9 cellular contexts compared by ENCODE assay signal in the genomic region with DNA sequence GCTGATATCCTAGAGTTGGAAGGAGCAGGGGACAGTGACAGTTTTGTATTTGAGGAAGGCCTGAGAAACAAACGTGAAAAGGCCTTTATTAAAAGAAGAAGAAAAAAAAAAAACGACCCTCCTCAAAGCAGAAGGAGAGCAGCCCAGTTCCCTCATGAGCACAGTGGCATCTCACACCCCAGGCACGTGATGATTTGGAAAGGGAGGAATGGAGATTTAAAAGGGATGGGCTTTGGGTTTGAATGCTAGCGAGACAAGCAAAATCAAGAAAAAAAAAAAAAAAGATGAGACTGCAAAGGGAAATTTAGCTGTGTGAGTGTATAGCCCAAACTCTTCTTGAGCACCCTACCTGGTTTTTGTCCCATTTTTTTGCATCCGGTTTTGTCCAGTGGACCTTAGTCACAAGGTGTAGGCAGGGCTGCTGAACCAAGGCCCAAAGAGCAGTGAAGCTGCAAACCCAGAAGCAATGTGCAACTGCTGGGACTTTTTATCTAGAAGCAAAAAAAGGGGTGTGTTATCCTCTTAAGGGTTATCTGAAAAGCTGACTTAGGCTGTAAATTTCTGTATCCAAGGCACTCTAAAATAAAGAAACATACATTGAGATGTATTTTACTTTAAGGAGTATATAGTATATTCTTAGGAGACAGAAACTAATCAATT. TPM values are rescaled to one million over a fixed set of nuclear protein-coding genes. Genes with fewer than 3 reads are reported as not detected.
DNase-seq lines count a peak whose midpoint lies in the region; ATAC-seq and TF ChIP-seq lines count a peak whose summit lies in the region.
"Had no signal": no experiment of that assay in that cellular context is flagged by ENCODE, and none has a peak within 500 bp of the region (broad histone marks: within the 10 kb centered on the region; RNA-seq: fewer than 3 reads in every experiment).

No MANE protein-coding gene starts in this region.

- H3K36me3 ChIP-seq in HUES6 (ENCODE audit: control insufficient read depth, insufficient read depth, low read length) = no peaks in the 10 kb centered on the region
- no peaks in the 10 kb centered on the region for H3K36me3 ChIP-seq in endodermal cell (ENCODE audit: control insufficient read depth, insufficient read depth, low read length)
- H3K36me3 ChIP-seq in Karpas-422 (ENCODE audit: insufficient read depth, low read length) = no peaks in the 10 kb centered on the region

- H3K36me3 Mint-ChIP-seq in endodermal cell (ENCODE audit: low read depth) (no peaks in the 10 kb centered on the region), neural crest cell (ENCODE audit: low read depth) (no peaks in the 10 kb centered on the region)

- no peak for DNase-seq in AG04450 (ENCODE audit: low read depth, low spot score)
- peak; percentile 68 for DNase-seq in endodermal cell
- DNase-seq in neural crest cell (ENCODE audit: low read depth, low spot score) = no peak
- DNase-seq in Karpas-422 = no peak
- DNase-seq in stimulated activated CD4-positive, alpha-beta T cell treated with anti-CD3 and anti-CD28 coated beads, Interleukin-15, amount 100 ng/mL, for 24 hours = no peak
- DNase-seq: DMS 273 treated with DMSO at 0.1 percent for 48 hours had no signal

- no peak overlapping the region for H3K4me3 ChIP-seq in AG04450 (ENCODE audit: low read depth, low read length)
- peak overlapping the region; percentile 78 for H3K4me3 ChIP-seq in HUES6 (ENCODE audit: low read depth, low read length)
- H3K4me3 ChIP-seq in endodermal cell (ENCODE audit: low read length) = peak overlapping the region; percentile 53
- H3K4me3 ChIP-seq in Karpas-422 (ENCODE audit: low read length) = no peak overlapping the region

- TF ChIP-seq CTCF in AG04450 (IDR thresholded peaks at IDR 0.05; ENCODE audit: low read depth, low read length) (no peak), endodermal cell (conservative IDR thresholded peaks at IDR 0.05) (no peak), neural crest cell (conservative IDR thresholded peaks at IDR 0.05) (no peak)

- H2AFZ ChIP-seq in Karpas-422 (ENCODE audit: low read length) = no peak overlapping the region

- POLR2A ChIA-PET in AG04450 (lab: Yijun Ruan, JAX) = interaction anchor here (0.6 kb wide), 1 partner anchor 20 kb away, joined by 3 read pairs; no protein-coding TSS in a partner anchor

- no peaks in the 10 kb centered on the region for H3K9me2 ChIP-seq in Karpas-422 (replicated peaks; ENCODE audit: insufficient read depth, low read length)

- H3K27me3 Mint-ChIP-seq in endodermal cell (ENCODE audit: insufficient read depth) (peaks cover 2% of the 10 kb centered on the region), neural crest cell (ENCODE audit: low read depth) (peaks cover 25% of the 10 kb centered on the region)

- H3K27ac ChIP-seq in AG04450 (ENCODE audit: low read depth, low read length) (peak overlapping the region; percentile 52), HUES6 (ENCODE audit: low read depth, low read length) (no peak overlapping the region), endodermal cell (ENCODE audit: low read depth, low read length) (no peak overlapping the region), Karpas-422 (ENCODE audit: low read length) (no peak overlapping the region)

- H3K79me2 ChIP-seq in Karpas-422 (ENCODE audit: low read length) = no peaks in the 10 kb centered on the region

- H4K20me1 ChIP-seq in Karpas-422 (ENCODE audit: insufficient read depth, low read depth, low read length) = no peaks in the 10 kb centered on the region

- peaks cover 15% of the 10 kb centered on the region for H3K4me1 Mint-ChIP-seq in endodermal cell
- H3K4me1 Mint-ChIP-seq in neural crest cell = peaks cover 13% of the 10 kb centered on the region

- H3K4me1 ChIP-seq in HUES6 (ENCODE audit: control insufficient read depth, insufficient read depth, low read length) = peaks cover 10% of the 10 kb centered on the region
- H3K4me1 ChIP-seq in endodermal cell (ENCODE audit: control insufficient read depth, insufficient read depth, low read length) = peaks cover 4% of the 10 kb centered on the region
- no peaks in the 10 kb centered on the region for H3K4me1 ChIP-seq in Karpas-422 (ENCODE audit: low read length)

- WGBS in endodermal cell (ENCODE audit: insufficient coverage in 1 of 2, insufficient read length in 1 of 2), 2 experiments = 35 to 71% methylated on average over 1 to 5 of the region's 5 CpGs

- CTCF ChIA-PET in AG04450 (lab: Charles Lee) = no interaction called here

- no peak overlapping the region for H3K4me2 ChIP-seq in Karpas-422 (ENCODE audit: low read depth, low read length, poor library complexity, severe bottlenecking)

- H3K4me3 Mint-ChIP-seq in endodermal cell = peak overlapping the region; percentile 66
- H3K4me3 Mint-ChIP-seq in neural crest cell = peak overlapping the region; percentile 72

- H3K9me3 ChIP-seq in AG04450 (ENCODE audit: control insufficient read depth, insufficient read depth, low read length) (no peaks in the 10 kb centered on the region; the same call in 1 of the 2 replicates), HUES6 (ENCODE audit: control insufficient read depth, insufficient read depth, low read depth, low read length) (no peaks in the 10 kb centered on the region), endodermal cell (ENCODE audit: control insufficient read depth, low read length) (no peaks in the 10 kb centered on the region), Karpas-422 (ENCODE audit: low read length) (no peaks in the 10 kb centered on the region)

- H3K27ac Mint-ChIP-seq in endodermal cell (peak overlapping the region; percentile 42), neural crest cell (ENCODE audit: unreplicated experiment) (peak overlapping the region; percentile 89)

- no peak for ATAC-seq in GM21529 (IDR thresholded peaks at IDR 0.05; ENCODE audit: unreplicated experiment)
- no peak for ATAC-seq in HG02852 (IDR thresholded peaks at IDR 0.05; ENCODE audit: unreplicated experiment)

- no peaks in the 10 kb centered on the region for H3K9me3 Mint-ChIP-seq in endodermal cell
- no peaks in the 10 kb centered on the region for H3K9me3 Mint-ChIP-seq in neural crest cell

- H3K9ac ChIP-seq in HUES6 (ENCODE audit: low read length) = peak overlapping the region; percentile 48
- no peak overlapping the region for H3K9ac ChIP-seq in endodermal cell (ENCODE audit: extremely low read depth, low read length, poor library complexity, severe bottlenecking)
- H3K9ac ChIP-seq in Karpas-422 (ENCODE audit: low read length) = no peak overlapping the region

- H3K27me3 ChIP-seq in AG04450 (ENCODE audit: control insufficient read depth, insufficient read depth, low read length) (no peaks in the 10 kb centered on the region), HUES6 (ENCODE audit: control insufficient read depth, insufficient read depth, low read length) (no peaks in the 10 kb centered on the region; the same call in 1 of the 2 replicates), endodermal cell (ENCODE audit: control insufficient read depth, insufficient read depth, low read length, poor library complexity, severe bottlenecking) (peaks cover 8% of the 10 kb centered on the region), Karpas-422 (ENCODE audit: low read length) (no peaks in the 10 kb centered on the region)

RNA-seq across cellular contexts. Expression of a gene that starts 54.5 kb away (rescaled TPM):
- 2.6 and 3.0 TPM in 2 replicates for polyA plus RNA-seq in AG04450 (2011; rRNA removed)
- 32.7 and 37.6 TPM in 2 replicates for polyA minus RNA-seq in AG04450 (2011; rRNA and poly(A)+ RNA removed)
- total RNA-seq in endodermal cell = 10 to 100 TPM; 51.2 to 64.3 TPM
- 13.7 TPM for polyA plus RNA-seq in endodermal cell (2013, experiment 1 of 2)
- 15.6 TPM for polyA plus RNA-seq in endodermal cell (2013, experiment 2 of 2)
- 28.3 TPM in 2 replicates for total RNA-seq in neural crest cell
- 3.2 and 5.0 TPM in 2 replicates for total RNA-seq in Karpas-422 (2014; rRNA removed; shearing (Covaris generic); ENCODE audit: low replicate concordance)

Comparison
In these comparisons a context has a peak if more than half of its experiments do, and no peak if none do; other contexts are left out.
1. H3K4me3 ChIP-seq: peak in HUES6 (single experiment) and endodermal cell (single experiment); none in AG04450 (single experiment) and Karpas-422 (single experiment).